Comparison of ENCODE assay signal across 28 cellular contexts in genomic region chr2:99787762-99788382, GRCh38.
"Had no signal": no experiment of that assay in that cellular context is flagged by ENCODE, and none has a peak within 500 bp of the region (broad histone marks: within the 10 kb centered on the region; RNA-seq: fewer than 3 reads in every experiment).

No MANE protein-coding gene starts in this region.

- H3K36me3 ChIP-seq: gastrocnemius medialis, heart right ventricle, left lung, ovary, thoracic aorta, tibial nerve, upper lobe of left lung, uterus had no signal

- H3K27me3 Mint-ChIP-seq: effector memory CD8-positive, alpha-beta T cell; naive B cell; stimulated activated naive B cell treated with anti-CD40 and anti-IgM and Interleukin-4, amounts not matched to agents 10 μg/mL and 1 μg/mL and 100 μg/mL, for 72 hours; stimulated activated naive CD8-positive, alpha-beta T cell treated with anti-CD3 and anti-CD28 coated beads, Interleukin-15, Interleukin-2, amounts not matched to agents 100 ng/mL and 50 ng/mL, for 24 hours had no signal

- FAIRE-seq: islet of Langerhans had no signal

- H3K4me3 Mint-ChIP-seq: effector memory CD8-positive, alpha-beta T cell; mesothelial cell of epicardium; naive B cell; nephron progenitor cell; stimulated activated naive B cell treated with anti-CD40 and anti-IgM and Interleukin-4, amounts not matched to agents 10 μg/mL and 1 μg/mL and 100 μg/mL, for 72 hours; stimulated activated naive CD8-positive, alpha-beta T cell treated with anti-CD3 and anti-CD28 coated beads, Interleukin-15, Interleukin-2, amounts not matched to agents 100 ng/mL and 50 ng/mL, for 24 hours had no signal

- H3K4me3 ChIP-seq: coronary artery, gastrocnemius medialis, heart right ventricle, left lung, mucosa of descending colon, ovary, psoas muscle, skin epidermis, spleen, thoracic aorta, tibial nerve, upper lobe of left lung, uterus had no signal

- H3K9me3 ChIP-seq: gastrocnemius medialis, heart right ventricle, left lung, mucosa of descending colon, ovary, psoas muscle, spleen, thoracic aorta, tibial nerve, upper lobe of left lung, uterus had no signal

- H3K9me3 Mint-ChIP-seq: effector memory CD8-positive, alpha-beta T cell; mesothelial cell of epicardium; naive B cell; stimulated activated naive B cell treated with anti-CD40 and anti-IgM and Interleukin-4, amounts not matched to agents 10 μg/mL and 1 μg/mL and 100 μg/mL, for 72 hours; stimulated activated naive CD8-positive, alpha-beta T cell treated with anti-CD3 and anti-CD28 coated beads, Interleukin-15, Interleukin-2, amounts not matched to agents 100 ng/mL and 50 ng/mL, for 24 hours had no signal

- ATAC-seq: effector memory CD8-positive, alpha-beta T cell; gastrocnemius medialis; heart right ventricle; left cardiac atrium; left lung; mucosa of descending colon; psoas muscle; right cardiac atrium; stimulated activated naive B cell treated with anti-CD40 and anti-IgM and Interleukin-4, amounts not matched to agents 10 μg/mL and 1 μg/mL and 100 μg/mL, for 72 hours had no signal

- H3K27ac Mint-ChIP-seq: effector memory CD8-positive, alpha-beta T cell; mesothelial cell of epicardium; nephron progenitor cell; stimulated activated naive B cell treated with anti-CD40 and anti-IgM and Interleukin-4, amounts not matched to agents 10 μg/mL and 1 μg/mL and 100 μg/mL, for 72 hours; stimulated activated naive CD8-positive, alpha-beta T cell treated with anti-CD3 and anti-CD28 coated beads, Interleukin-15, Interleukin-2, amounts not matched to agents 100 ng/mL and 50 ng/mL, for 24 hours had no signal

- H3K4me1 ChIP-seq: gastrocnemius medialis, psoas muscle, spleen, tibial nerve, uterus had no signal

- DNase-seq: effector memory CD8-positive, alpha-beta T cell; erythroblast; gastrocnemius medialis; heart right ventricle; hippocampal formation; left cardiac atrium; left lung; mesenchymal stem cell; mucosa of descending colon; naive B cell; nephron progenitor cell; nucleus accumbens; ovary; posterior cingulate gyrus; psoas muscle; right cardiac atrium; spleen; stimulated activated CD4-positive, alpha-beta T cell treated with anti-CD3 and anti-CD28 coated beads, Interleukin-2, amount 100 ng/mL, for 48 hours; stimulated activated naive B cell treated with anti-CD40 and anti-IgM and Interleukin-4, amounts not matched to agents 10 μg/mL and 1 μg/mL and 100 μg/mL, for 72 hours; upper lobe of left lung; uterus had no signal

- H3K27ac ChIP-seq: coronary artery, gastrocnemius medialis, heart right ventricle, left lung, ovary, psoas muscle, skin epidermis, spleen, thoracic aorta, tibial nerve, upper lobe of left lung, uterus had no signal

- H3K36me3 Mint-ChIP-seq: mesothelial cell of epicardium had no signal

- H3K27me3 ChIP-seq: gastrocnemius medialis, heart right ventricle, left lung, ovary, spleen, tibial nerve, upper lobe of left lung, uterus had no signal
